ENCODE assay signal across 2 cellular contexts in genomic region chr11:328012-328411, GRCh38.
TF ChIP-seq lines count a peak whose summit lies in the region.

No MANE protein-coding gene starts in this region.

TF ChIP-seq in GM12878, 131 proteins besides CTCF, POLR2A, EP300 and RAD21:
- TF ChIP-seq PRDM15 (CRISPR knock-in tag; IDR thresholded peaks at IDR 0.05) (no peak), SMAD5 (IDR thresholded peaks at IDR 0.05; ENCODE audit: low read depth) (no peak), YY1 (IDR thresholded peaks at IDR 0.05; ENCODE audit: low read depth, low read length) (no peak), TCF12 (IDR thresholded peaks at IDR 0.05; ENCODE audit: low read depth, low read length) (no peak), SUZ12 (IDR thresholded peaks at IDR 0.05; ENCODE audit: unreplicated experiment) (no peak), TCF7 (IDR thresholded peaks at IDR 0.05; ENCODE audit: borderline replicate concordance) (no peak), CBX5 (IDR thresholded peaks at IDR 0.05; ENCODE audit: low read depth) (no peak), CHD4 (IDR thresholded peaks at IDR 0.05) (no peak), NR2F1 (conservative IDR thresholded peaks at IDR 0.05) (no peak), IRF4 (IDR thresholded peaks at IDR 0.05; ENCODE audit: low read depth, low read length) (no peak), BHLHE40 (IDR thresholded peaks at IDR 0.05; ENCODE audit: borderline replicate concordance in 1 of 2, low read depth in 2 of 2, low read length in 1 of 2) (no peak), SP1 (IDR thresholded peaks at IDR 0.05; ENCODE audit: low read depth, low read length) (no peak)
- TF ChIP-seq, protein P1, sequence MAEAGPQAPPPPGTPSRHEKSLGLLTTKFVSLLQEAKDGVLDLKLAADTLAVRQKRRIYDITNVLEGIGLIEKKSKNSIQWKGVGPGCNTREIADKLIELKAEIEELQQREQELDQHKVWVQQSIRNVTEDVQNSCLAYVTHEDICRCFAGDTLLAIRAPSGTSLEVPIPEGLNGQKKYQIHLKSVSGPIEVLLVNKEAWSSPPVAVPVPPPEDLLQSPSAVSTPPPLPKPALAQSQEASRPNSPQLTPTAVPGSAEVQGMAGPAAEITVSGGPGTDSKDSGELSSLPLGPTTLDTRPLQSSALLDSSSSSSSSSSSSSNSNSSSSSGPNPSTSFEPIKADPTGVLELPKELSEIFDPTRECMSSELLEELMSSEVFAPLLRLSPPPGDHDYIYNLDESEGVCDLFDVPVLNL (IDR thresholded peaks at IDR 0.05; ENCODE audit: low read depth, low read length) = no peak
- TF ChIP-seq, protein P2, sequence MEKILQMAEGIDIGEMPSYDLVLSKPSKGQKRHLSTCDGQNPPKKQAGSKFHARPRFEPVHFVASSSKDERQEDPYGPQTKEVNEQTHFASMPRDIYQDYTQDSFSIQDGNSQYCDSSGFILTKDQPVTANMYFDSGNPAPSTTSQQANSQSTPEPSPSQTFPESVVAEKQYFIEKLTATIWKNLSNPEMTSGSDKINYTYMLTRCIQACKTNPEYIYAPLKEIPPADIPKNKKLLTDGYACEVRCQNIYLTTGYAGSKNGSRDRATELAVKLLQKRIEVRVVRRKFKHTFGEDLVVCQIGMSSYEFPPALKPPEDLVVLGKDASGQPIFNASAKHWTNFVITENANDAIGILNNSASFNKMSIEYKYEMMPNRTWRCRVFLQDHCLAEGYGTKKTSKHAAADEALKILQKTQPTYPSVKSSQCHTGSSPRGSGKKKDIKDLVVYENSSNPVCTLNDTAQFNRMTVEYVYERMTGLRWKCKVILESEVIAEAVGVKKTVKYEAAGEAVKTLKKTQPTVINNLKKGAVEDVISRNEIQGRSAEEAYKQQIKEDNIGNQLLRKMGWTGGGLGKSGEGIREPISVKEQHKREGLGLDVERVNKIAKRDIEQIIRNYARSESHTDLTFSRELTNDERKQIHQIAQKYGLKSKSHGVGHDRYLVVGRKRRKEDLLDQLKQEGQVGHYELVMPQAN (conservative IDR thresholded peaks at IDR 0.05) = no peak

TF ChIP-seq in GM12891, 5 proteins besides CTCF, POLR2A, EP300 and RAD21:
- TF ChIP-seq TAF1 (IDR thresholded peaks at IDR 0.05; ENCODE audit: low read depth, low read length) = no peak
- no peak for TF ChIP-seq SPI1 (IDR thresholded peaks at IDR 0.05; ENCODE audit: low read depth, low read length)
- no peak for TF ChIP-seq POU2F2 (IDR thresholded peaks at IDR 0.05; ENCODE audit: low read depth, low read length)
- TF ChIP-seq PAX5 (IDR thresholded peaks at IDR 0.05; ENCODE audit: insufficient read depth, low read length, severe bottlenecking) = no peak
- TF ChIP-seq POLR2AphosphoS5 (IDR thresholded peaks at IDR 0.05; ENCODE audit: low read depth, low read length) = no peak
